ENCODE assay signal across 8 cellular contexts in genomic region chr22:31345331-31346254, GRCh38. TPM values are rescaled to one million over a fixed set of nuclear protein-coding genes. Genes with fewer than 3 reads are reported as not detected.
DNase-seq lines count a peak whose midpoint lies in the region; ATAC-seq and TF ChIP-seq lines count a peak whose summit lies in the region.

No MANE protein-coding gene starts in this region.

- peaks cover 50% of the 10 kb centered on the region for H3K4me1 Mint-ChIP-seq in activated B cell treated with CpG ODN at 0.5 μM for 24 hours

- peak; percentile 98 for TF ChIP-seq CTCF in GM13977 (IDR thresholded peaks at IDR 0.05; ENCODE audit: extremely low read depth, insufficient read depth, missing control alignments)
- peak; percentile 56 for TF ChIP-seq CTCF in activated B cell treated with CpG ODN at 0.5 μM for 24 hours (IDR thresholded peaks at IDR 0.05)
- peak; percentile 44 for TF ChIP-seq CTCF in cardiac fibroblast (IDR thresholded peaks at IDR 0.05; ENCODE audit: low read depth, low read length)

- POLR2A ChIA-PET in activated B cell treated with CpG ODN at 0.5 μM for 24 hours (lab: Charles Lee), result interaction anchor here (0.5 to 2.8 kb wide), 26 partner anchors 8 to 921 kb away, joined by 3 to 68 read pairs (median 5); partner anchors contain the start of genes DEPDC5, DRG1, EIF4ENIF1 and MORC2

- no peaks in the 10 kb centered on the region for H3K9me3 Mint-ChIP-seq in activated B cell treated with CpG ODN at 0.5 μM for 24 hours

- H3K36me3 Mint-ChIP-seq in activated B cell treated with CpG ODN at 0.5 μM for 24 hours (ENCODE audit: low read depth), result peaks cover 38% of the 10 kb centered on the region

- CTCF ChIA-PET in activated B cell treated with CpG ODN at 0.5 μM for 24 hours (lab: Charles Lee), result interaction anchor here (0.7 to 1.9 kb wide), 2 partner anchors 53 to 54 kb away, joined by 3 to 8 read pairs; partner anchors contain the start of genes DRG1 and PIK3IP1

- peak; percentile 97 for DNase-seq in GM13977 (ENCODE audit: low spot score)
- DNase-seq in NCI-H2196 (lab: John Stamatoyannopoulos, UW; ENCODE audit: unreplicated experiment), result peak; percentile 87
- peak; percentile 89 for DNase-seq in activated B cell treated with CpG ODN at 0.5 μM for 24 hours
- peak; percentile 78 to 89 for DNase-seq in cardiac fibroblast (ENCODE audit: low read depth in 2 of 2)
- DNase-seq in islet precursor cell, result peak; percentile 86
- DNase-seq in stimulated activated CD4-positive, alpha-beta T cell treated with anti-CD3 and anti-CD28 coated beads, Interleukin-12 subunit alpha, Interleukin-12 subunit beta, amount 100 ng/mL, for 4 hours, result peak; percentile 85

- peak overlapping the region; percentile 83 for H3K4me3 Mint-ChIP-seq in activated B cell treated with CpG ODN at 0.5 μM for 24 hours

- ATAC-seq in HG02981 (IDR thresholded peaks at IDR 0.05; ENCODE audit: unreplicated experiment) (peak; percentile 41), activated B cell treated with CpG ODN at 0.5 μM for 24 hours (ENCODE audit: low read depth) (peak; percentile 58), HG03469 (IDR thresholded peaks at IDR 0.05; ENCODE audit: unreplicated experiment) (no peak)

- H3K27me3 Mint-ChIP-seq in activated B cell treated with CpG ODN at 0.5 μM for 24 hours, result no peaks in the 10 kb centered on the region

- in situ Hi-C loops in GM13977 (cut with MboI; ENCODE audit: low pct_unique_long_range_greater_than_20kb, low sequenced_read_pairs, unreplicated experiment), result no loop called here

- intact Hi-C loops in activated B cell treated with CpG ODN at 0.5 μM for 24 hours (cut with micrococcal nuclease), result loop anchor here (1.0 to 10.0 kb wide), 7 partner anchors 144 to 1741 kb away; partner anchors contain the start of genes EIF4ENIF1, MORC2, NF2 and PRR14L

- H3K4me3 ChIP-seq in cardiac fibroblast (replicated peaks in 1 of 2; ENCODE audit: low read depth in 2 of 2, low read length in 2 of 2), result peak overlapping the region; percentile 66 to 73

- peak overlapping the region; percentile 80 for H3K27ac Mint-ChIP-seq in activated B cell treated with CpG ODN at 0.5 μM for 24 hours

RNA-seq across cellular contexts. Expression of gene PATZ1, which starts 0.6 kb away (rescaled TPM):
- total RNA-seq in activated B cell treated with CpG ODN at 0.5 μM for 24 hours, result 35.4 and 37.4 TPM in 2 replicates

RNA-seq across cellular contexts. Expression of gene PIK3IP1, which starts 53.3 kb away (rescaled TPM):
- 20.3 and 21.0 TPM in 2 replicates for total RNA-seq in activated B cell treated with CpG ODN at 0.5 μM for 24 hours

RNA-seq across cellular contexts. Expression of gene DRG1, which starts 53.8 kb away (rescaled TPM):
- 68.5 and 71.1 TPM in 2 replicates for total RNA-seq in activated B cell treated with CpG ODN at 0.5 μM for 24 hours

Comparison
In these comparisons a context has a peak if more than half of its experiments do, and no peak if none do; other contexts are left out.
1. CTCF ChIP-seq: peak in every context shown above with its lines; median percentile 98 in GM13977; 56 in activated B cell treated with CpG ODN at 0.5 μM for 24 hours; 44 in cardiac fibroblast.